ENCODE assay signal across 8 cellular contexts in the genomic region with DNA sequence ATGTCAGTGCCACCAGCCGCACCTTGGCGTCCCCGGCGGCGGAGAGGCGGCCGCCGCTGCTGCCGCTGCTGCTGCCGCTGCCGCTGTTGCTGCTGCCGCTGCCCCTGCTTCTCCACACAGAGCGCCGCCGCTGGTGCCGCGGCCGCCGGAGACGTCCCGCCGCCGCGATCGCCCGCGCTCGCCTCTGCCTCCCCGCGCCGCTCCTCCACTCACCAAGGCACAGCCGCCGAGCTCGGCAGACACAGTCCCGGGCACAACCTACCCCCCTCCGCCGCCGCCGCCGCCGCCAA. TPM values are rescaled to one million over a fixed set of nuclear protein-coding genes. Genes with fewer than 3 reads are reported as not detected.
DNase-seq lines count a peak whose midpoint lies in the region; ATAC-seq and TF ChIP-seq lines count a peak whose summit lies in the region.

PPP3CA (minus strand) TSS at position 260 of the 290 bp plus-strand sequence.

- no peaks in the 10 kb centered on the region for H3K27me3 ChIP-seq in OCI-LY1 (ENCODE audit: insufficient read depth, low read length)

- no peaks in the 10 kb centered on the region for H3K9me3 ChIP-seq in OCI-LY1 (ENCODE audit: low read length)

- no peaks in the 10 kb centered on the region for H3K9me3 Mint-ChIP-seq in endothelial cell (ENCODE audit: unreplicated experiment)
- no peaks in the 10 kb centered on the region for H3K9me3 Mint-ChIP-seq in natural killer cell treated with Interleukin-12 subunit alpha and Interleukin-12 subunit beta and Interleukin-15 and Interleukin-18, amount 100 ng/mL, for 72 hours

- H3K27ac Mint-ChIP-seq in endothelial cell (ENCODE audit: unreplicated experiment) = peak within 1 kb of the TSS; percentile 81
- peak within 1 kb of the TSS; percentile 90 for H3K27ac Mint-ChIP-seq in natural killer cell treated with Interleukin-12 subunit alpha and Interleukin-12 subunit beta and Interleukin-15 and Interleukin-18, amount 100 ng/mL, for 72 hours

- H3F3A ChIP-seq in OCI-LY1 (ENCODE audit: insufficient read depth, low read length) = no peaks in the 10 kb centered on the region

- no peaks in the 10 kb centered on the region for H4K20me1 ChIP-seq in OCI-LY1 (ENCODE audit: insufficient read depth, low read length)

- DNase-seq in DMS53 (lab: John Stamatoyannopoulos, UW) (peak; percentile 88), endothelial cell (ENCODE audit: low spot score) (no peak), NCI-H526 (lab: John Stamatoyannopoulos, UW) (no peak), SHP77 treated with DMSO at 0.1 percent for 48 hours (lab: John Stamatoyannopoulos, UW) (no peak), NCI-H1092 treated with DMSO at 0.1 percent for 48 hours (lab: John Stamatoyannopoulos, UW) (no peak)
- no peak for DNase-seq in natural killer cell treated with Interleukin-12 subunit alpha and Interleukin-12 subunit beta and Interleukin-15 and Interleukin-18, amount 100 ng/mL, for 72 hours (ENCODE audit: low spot score)

- peaks cover 34% of the 10 kb centered on the region for H3K79me2 ChIP-seq in OCI-LY1 (ENCODE audit: insufficient read depth, low read length)

- peaks cover 38% of the 10 kb centered on the region for H3K4me1 ChIP-seq in OCI-LY1 (ENCODE audit: insufficient read depth, low read length, severe bottlenecking)

- peak within 1 kb of the TSS; percentile 89 for H3K27ac ChIP-seq in OCI-LY1 (ENCODE audit: low read depth, low read length, poor library complexity, severe bottlenecking)

- peak; percentile 10 for ATAC-seq in GM21619 (IDR thresholded peaks at IDR 0.05; ENCODE audit: unreplicated experiment)
- peak in 1 of 2 donors; percentile 17 for ATAC-seq in natural killer cell treated with Interleukin-12 subunit alpha and Interleukin-12 subunit beta and Interleukin-15 and Interleukin-18, amount 100 ng/mL, for 72 hours

- H3K9me2 ChIP-seq in OCI-LY1 (ENCODE audit: low read depth, low read length) = no peaks in the 10 kb centered on the region

- H3K36me3 Mint-ChIP-seq in endothelial cell (ENCODE audit: low read depth, unreplicated experiment) = peaks cover 8% of the 10 kb centered on the region
- no peaks in the 10 kb centered on the region for H3K36me3 Mint-ChIP-seq in natural killer cell treated with Interleukin-12 subunit alpha and Interleukin-12 subunit beta and Interleukin-15 and Interleukin-18, amount 100 ng/mL, for 72 hours

- H3K36me3 ChIP-seq in OCI-LY1 (ENCODE audit: insufficient read depth, low read length) = no peaks in the 10 kb centered on the region

- H2AFZ ChIP-seq in OCI-LY1 (ENCODE audit: low read length) = 0 out of 2 replicates have a peak within 1 kb of the TSS, but pooled peaks have one; percentile 19

- H3K4me3 Mint-ChIP-seq in endothelial cell (ENCODE audit: unreplicated experiment) = peak within 1 kb of the TSS; percentile 97
- H3K4me3 Mint-ChIP-seq in natural killer cell treated with Interleukin-12 subunit alpha and Interleukin-12 subunit beta and Interleukin-15 and Interleukin-18, amount 100 ng/mL, for 72 hours = peak within 1 kb of the TSS; percentile 100

- peak within 1 kb of the TSS; percentile 89 for H3K9ac ChIP-seq in OCI-LY1 (ENCODE audit: low read length)

- peaks cover 19% of the 10 kb centered on the region for H3K27me3 Mint-ChIP-seq in endothelial cell (ENCODE audit: unreplicated experiment)
- no peaks in the 10 kb centered on the region for H3K27me3 Mint-ChIP-seq in natural killer cell treated with Interleukin-12 subunit alpha and Interleukin-12 subunit beta and Interleukin-15 and Interleukin-18, amount 100 ng/mL, for 72 hours

- peaks cover 23% of the 10 kb centered on the region for H3K4me1 Mint-ChIP-seq in endothelial cell (ENCODE audit: unreplicated experiment)
- peaks cover 33 to 43% of the 10 kb centered on the region in 2 donors for H3K4me1 Mint-ChIP-seq in natural killer cell treated with Interleukin-12 subunit alpha and Interleukin-12 subunit beta and Interleukin-15 and Interleukin-18, amount 100 ng/mL, for 72 hours (ENCODE audit: low read depth in 2 of 2)

- H3K4me2 ChIP-seq in OCI-LY1 (ENCODE audit: low read length) = peak within 1 kb of the TSS; percentile 97

- peak within 1 kb of the TSS; percentile 79 for H3K4me3 ChIP-seq in OCI-LY1 (ENCODE audit: low read depth, low read length, poor library complexity, severe bottlenecking)

- TF ChIP-seq CTCF in OCI-LY1 (IDR thresholded peaks at IDR 0.05; ENCODE audit: low read length) = no peak
- no peak for TF ChIP-seq CTCF in endothelial cell (IDR thresholded peaks at IDR 0.05; ENCODE audit: unreplicated experiment)

RNA-seq across cellular contexts. Expression of gene PPP3CA, which starts in this region (rescaled TPM):
- total RNA-seq in endothelial cell (ENCODE audit: unreplicated experiment) = 60.5 TPM
- 10 to 100 TPM; 42.6 to 50.2 TPM for total RNA-seq in natural killer cell treated with Interleukin-12 subunit alpha and Interleukin-12 subunit beta and Interleukin-15 and Interleukin-18, amount 100 ng/mL, for 72 hours
